ENCODE assay signal across 20 cellular contexts in genomic region chr19:29086182-29086581, GRCh38.
"Had no signal": no experiment of that assay in that cellular context is flagged by ENCODE, and none has a peak within 500 bp of the region (broad histone marks: within the 10 kb centered on the region; RNA-seq: fewer than 3 reads in every experiment).

No MANE protein-coding gene starts in this region.

- H3K79me2 ChIP-seq: parathyroid adenoma had no signal

- H3K36me3 ChIP-seq: breast epithelium had no signal

- H2AFZ ChIP-seq: parathyroid adenoma had no signal

- H3K9me3 ChIP-seq: breast epithelium had no signal

- DNase-seq: activated CD4-positive, CD25-positive, alpha-beta regulatory T cell treated with anti-CD3 and anti-CD28 coated beads, Interleukin-2, amount 50 U/mL, for 72 hours; activated naive CD4-positive, alpha-beta T cell treated with anti-CD3 and anti-CD28 coated beads for 36 hours; activated naive CD8-positive, alpha-beta T cell treated with anti-CD3 and anti-CD28 coated beads, Interleukin-2, amount 50 U/mL, for 24 hours; aorta; dermis blood vessel endothelial cell; effector memory CD8-positive, alpha-beta T cell; foreskin melanocyte; immature natural killer cell; left cardiac atrium; naive B cell; stimulated activated CD4-positive, alpha-beta T cell treated with anti-CD3 and anti-CD28 coated beads, Interleukin-15, amount 100 ng/mL, for 24 hours; stimulated activated CD4-positive, alpha-beta T cell treated with anti-CD3 and anti-CD28 coated beads, Interleukin-4, amount 100 ng/mL, for 24 hours; stimulated activated naive CD4-positive, alpha-beta T cell treated with Interleukin-2 at 50 U/mL for 16 hours; substantia nigra; T-cell; T-helper 9 cell; trophoblast cell had no signal

- ATAC-seq: activated naive CD8-positive, alpha-beta T cell treated with anti-CD3 and anti-CD28 coated beads, Interleukin-2, amount 50 U/mL, for 24 hours; effector memory CD8-positive, alpha-beta T cell; left cardiac atrium; T-cell had no signal

- H3K27ac ChIP-seq: breast epithelium, parathyroid adenoma had no signal

- H3K4me1 ChIP-seq: breast epithelium, parathyroid adenoma had no signal

- H3K4me3 ChIP-seq: breast epithelium, lung had no signal
